In genomic region chr2:69915050-69915945, GRCh38 we compare ENCODE assay signal across 1 cellular context.
TF ChIP-seq lines count a peak whose summit lies in the region.

Gene MXD1, plus strand, starts transcription at chr2:69915109. Its CDS starts 222 bp downstream, at chr2:69915331.

TF ChIP-seq in HepG2, 621 proteins besides CTCF, POLR2A, EP300 and RAD21 (continued from another document):
- TF ChIP-seq CEBPZ (IDR thresholded peaks at IDR 0.05; ENCODE audit: low read length) = no peak
- TF ChIP-seq ZNF256 (CRISPR knock-in tag; conservative IDR thresholded peaks at IDR 0.05) = no peak
